ENCODE assay signal across 20 cellular contexts in the genomic region with DNA sequence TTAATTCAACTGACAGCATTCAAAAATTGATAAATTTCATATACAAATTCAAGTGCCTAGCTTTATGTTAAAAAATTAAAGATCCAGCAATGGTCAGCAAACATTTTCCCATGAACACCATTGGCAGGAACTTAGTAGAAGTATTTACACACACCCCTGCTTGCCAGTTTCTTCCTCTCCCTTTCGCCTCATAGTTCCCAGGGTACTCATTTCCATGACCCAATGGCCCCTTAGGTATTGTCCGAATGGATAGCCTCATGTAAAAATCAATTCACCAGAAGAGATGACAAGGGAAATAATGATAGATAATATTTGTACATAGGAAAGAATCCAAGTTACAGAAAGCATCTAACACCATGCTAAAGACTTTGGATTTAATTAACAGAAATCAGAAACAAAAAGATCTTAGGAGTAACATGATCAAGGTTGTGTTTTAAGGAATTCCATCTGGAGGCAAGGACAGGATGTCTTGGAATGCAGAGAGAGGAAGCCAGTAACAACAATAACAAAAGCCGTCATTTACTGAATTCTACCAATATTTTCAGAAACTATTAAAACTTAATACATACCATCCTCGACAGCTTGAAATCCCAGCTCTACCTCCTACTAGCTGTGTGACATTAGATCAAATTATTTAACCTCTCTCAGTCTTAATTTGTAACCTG.
"Had no signal": no experiment of that assay in that cellular context is flagged by ENCODE, and none has a peak within 500 bp of the region (broad histone marks: within the 10 kb centered on the region; RNA-seq: fewer than 3 reads in every experiment).

No MANE protein-coding gene starts in this region.

- H3K9me3 ChIP-seq: lower lobe of right lung, sigmoid colon, tibial nerve had no signal

- H3K27me3 ChIP-seq: sigmoid colon, tibial nerve had no signal

- H3K36me3 ChIP-seq: lower lobe of right lung, sigmoid colon, tibial nerve had no signal

- H3K4me1 Mint-ChIP-seq: activated CD4-positive, alpha-beta T cell treated with anti-CD3 and anti-CD28 coated beads, Interleukin-2, amount 10 ng/mL, durations not matched to agents 24 days and 14 days; activated naive CD8-positive, alpha-beta T cell treated with anti-CD3 and anti-CD28 coated beads for 36 hours; immature natural killer cell; stimulated activated naive B cell treated with anti-CD40 and anti-IgM and Interleukin-4, amounts not matched to agents 10 μg/mL and 1 μg/mL and 100 μg/mL, for 72 hours; T-helper 17 cell had no signal

- H3K27ac Mint-ChIP-seq: activated CD4-positive, alpha-beta T cell treated with anti-CD3 and anti-CD28 coated beads, Interleukin-2, amount 10 ng/mL, durations not matched to agents 24 days and 14 days; activated CD8-positive, alpha-beta T cell treated with anti-CD3 and anti-CD28 coated beads, Interleukin-2, amount 10 ng/mL, durations not matched to agents 7 days and 5 days; activated naive CD8-positive, alpha-beta T cell treated with anti-CD3 and anti-CD28 coated beads for 36 hours; activated T-cell treated with anti-CD3 and anti-CD28 coated beads, Interleukin-2, amount 50 U/mL, for 72 hours; immature natural killer cell; stimulated activated naive B cell treated with anti-CD40 and anti-IgM and Interleukin-4, amounts not matched to agents 10 μg/mL and 1 μg/mL and 100 μg/mL, for 72 hours; T-helper 17 cell had no signal

- FAIRE-seq: bronchial epithelial cell, colon had no signal

- H2AFZ ChIP-seq: parathyroid adenoma had no signal

- H3K4me3 Mint-ChIP-seq: activated CD4-positive, alpha-beta T cell treated with anti-CD3 and anti-CD28 coated beads, Interleukin-2, amount 10 ng/mL, durations not matched to agents 24 days and 14 days; activated CD8-positive, alpha-beta T cell treated with anti-CD3 and anti-CD28 coated beads, Interleukin-2, amount 10 ng/mL, durations not matched to agents 7 days and 5 days; activated naive CD8-positive, alpha-beta T cell treated with anti-CD3 and anti-CD28 coated beads for 36 hours; activated T-cell treated with anti-CD3 and anti-CD28 coated beads, Interleukin-2, amount 50 U/mL, for 72 hours; immature natural killer cell; stimulated activated naive B cell treated with anti-CD40 and anti-IgM and Interleukin-4, amounts not matched to agents 10 μg/mL and 1 μg/mL and 100 μg/mL, for 72 hours; T-helper 17 cell had no signal

- H3K9ac ChIP-seq: parathyroid adenoma had no signal

- H3K4me1 ChIP-seq: lower lobe of right lung, parathyroid adenoma had no signal

- H3K27ac ChIP-seq: lower lobe of right lung, parathyroid adenoma, sigmoid colon had no signal

- H3K4me3 ChIP-seq: lower lobe of right lung, sigmoid colon, tibial nerve had no signal

- H3K36me3 Mint-ChIP-seq: activated naive CD8-positive, alpha-beta T cell treated with anti-CD3 and anti-CD28 coated beads for 36 hours; immature natural killer cell; stimulated activated naive B cell treated with anti-CD40 and anti-IgM and Interleukin-4, amounts not matched to agents 10 μg/mL and 1 μg/mL and 100 μg/mL, for 72 hours had no signal

- DNase-seq: activated CD4-positive, alpha-beta T cell treated with anti-CD3 and anti-CD28 coated beads, Interleukin-2, amount 10 ng/mL, durations not matched to agents 24 days and 14 days; activated CD8-positive, alpha-beta memory T cell treated with anti-CD3 and anti-CD28 coated beads, Interleukin-2, amount 50 U/mL, for 4 hours; activated CD8-positive, alpha-beta T cell treated with anti-CD3 and anti-CD28 coated beads, Interleukin-2, amount 10 ng/mL, durations not matched to agents 7 days and 5 days; activated gamma-delta T cell; activated naive CD8-positive, alpha-beta T cell treated with anti-CD3 and anti-CD28 coated beads for 36 hours; activated T-cell treated with anti-CD3 and anti-CD28 coated beads, Interleukin-2, amount 50 U/mL, for 72 hours; foreskin melanocyte; immature natural killer cell; lower lobe of right lung; midbrain; sigmoid colon; stimulated activated CD4-positive, alpha-beta T cell treated with anti-CD3 and anti-CD28 coated beads, Interleukin-2, amount 100 ng/mL, for 48 hours; stimulated activated naive B cell treated with anti-CD40 and anti-IgM and Interleukin-4, amounts not matched to agents 10 μg/mL and 1 μg/mL and 100 μg/mL, for 72 hours; substantia nigra; T-helper 17 cell had no signal

- ATAC-seq: activated CD8-positive, alpha-beta T cell treated with anti-CD3 and anti-CD28 coated beads, Interleukin-2, amount 10 ng/mL, durations not matched to agents 7 days and 5 days; activated T-cell treated with anti-CD3 and anti-CD28 coated beads, Interleukin-2, amount 50 U/mL, for 72 hours; esophagus mucosa; lower lobe of right lung; stimulated activated naive B cell treated with anti-CD40 and anti-IgM and Interleukin-4, amounts not matched to agents 10 μg/mL and 1 μg/mL and 100 μg/mL, for 72 hours; T-helper 17 cell had no signal

- H3K79me2 ChIP-seq: parathyroid adenoma had no signal

- H3K9me3 Mint-ChIP-seq: activated CD4-positive, alpha-beta T cell treated with anti-CD3 and anti-CD28 coated beads, Interleukin-2, amount 10 ng/mL, durations not matched to agents 24 days and 14 days; activated naive CD8-positive, alpha-beta T cell treated with anti-CD3 and anti-CD28 coated beads for 36 hours had no signal
